Comparison of ENCODE assay signal across 8 cellular contexts in the genomic region with DNA sequence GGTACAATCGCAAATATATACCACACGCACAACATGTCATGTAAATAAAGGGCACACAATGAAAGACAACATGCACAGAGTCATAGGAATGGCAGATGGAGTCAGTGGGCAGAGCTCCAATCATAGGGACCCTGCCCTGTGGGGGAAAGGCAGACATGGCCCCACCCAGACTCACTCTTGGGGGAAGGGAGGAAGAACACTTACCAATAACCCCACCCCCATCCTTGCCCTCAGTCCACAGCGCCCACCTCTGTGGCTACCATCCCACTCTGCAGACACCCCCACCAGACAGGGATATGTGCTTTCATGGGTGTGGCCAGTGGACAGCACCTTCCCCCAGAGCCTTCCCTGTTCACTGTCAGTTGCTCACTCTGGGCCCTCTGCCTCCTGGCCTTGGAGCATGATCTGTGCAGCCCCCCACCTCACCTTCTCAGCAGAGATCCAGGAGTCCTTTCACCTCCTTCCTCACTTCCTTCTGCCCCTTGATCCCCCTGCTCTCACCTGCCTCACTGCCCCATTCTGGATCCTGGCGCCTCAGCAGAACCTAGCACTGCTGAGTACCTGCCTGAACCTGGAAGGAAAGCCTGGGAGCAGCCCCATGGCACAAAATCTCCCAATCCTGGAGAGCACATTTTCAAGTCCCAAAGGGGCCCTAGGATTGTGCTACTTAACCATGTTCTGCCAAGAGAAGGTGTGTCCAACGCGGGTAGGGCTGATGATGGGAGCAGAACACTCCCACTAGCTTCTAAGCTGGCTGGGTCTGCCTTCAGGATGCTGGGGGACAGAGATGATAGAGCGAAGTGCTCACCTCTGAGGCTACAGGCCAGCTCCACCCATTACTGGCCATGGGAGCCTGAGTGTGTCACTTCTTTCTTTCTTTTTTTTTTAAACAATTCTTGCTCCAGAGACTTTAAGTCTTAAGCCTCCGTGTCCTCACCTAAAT. TPM values are rescaled to one million over a fixed set of nuclear protein-coding genes. Genes with fewer than 3 reads are reported as not detected.
DNase-seq lines count a peak whose midpoint lies in the region; ATAC-seq, FAIRE-seq and TF ChIP-seq lines count a peak whose summit lies in the region.

No MANE protein-coding gene starts in this region.

- H3K4me3 Mint-ChIP-seq in T-helper 1 cell treated with Interleukin-12 subunit alpha and Interleukin-12 subunit beta and Interleukin-4 antibody, amounts not matched to agents 30 μg/mL and 1 μg/mL, for 36 hours: peak overlapping the region; percentile 97

- peaks cover 60% of the 10 kb centered on the region for H3K4me1 Mint-ChIP-seq in T-helper 1 cell treated with Interleukin-12 subunit alpha and Interleukin-12 subunit beta and Interleukin-4 antibody, amounts not matched to agents 30 μg/mL and 1 μg/mL, for 36 hours (ENCODE audit: low read depth)

- no peaks in the 10 kb centered on the region for H3K27me3 Mint-ChIP-seq in T-helper 1 cell treated with Interleukin-12 subunit alpha and Interleukin-12 subunit beta and Interleukin-4 antibody, amounts not matched to agents 30 μg/mL and 1 μg/mL, for 36 hours (ENCODE audit: low read depth)

- TF ChIP-seq CTCF in BE2C (IDR thresholded peaks at IDR 0.05; ENCODE audit: low read depth, low read length) (no peak), keratinocyte (optimal IDR thresholded peaks at IDR 0.05 in 1 of 3, IDR thresholded peaks at IDR 0.05 in 1 of 3, conservative IDR thresholded peaks at IDR 0.05 in 1 of 3; ENCODE audit: extremely low read depth in 1 of 3, insufficient read depth in 2 of 3, low read length in 3 of 3) (no peak)

- H4K20me1 ChIP-seq in keratinocyte (ENCODE audit: control insufficient read depth, extremely low read depth, insufficient read depth, low read length): no peaks in the 10 kb centered on the region

- no peak overlapping the region for H3K27ac ChIP-seq in keratinocyte (ENCODE audit: control insufficient read depth, insufficient read depth, low read length)

- H3K4me3 ChIP-seq in BE2C (ENCODE audit: low read depth, low read length) (peak overlapping the region; percentile 60), keratinocyte (ENCODE audit: control insufficient read depth in 2 of 3, extremely low read depth in 1 of 3, insufficient read depth in 2 of 3, low read depth in 1 of 3, low read length in 3 of 3) (no peak overlapping the region)

- no peak for FAIRE-seq in keratinocyte (lab: Jason Lieb, UNC)

- H3K36me3 ChIP-seq in BE2C (peaks cover 16% of the 10 kb centered on the region), keratinocyte (ENCODE audit: control insufficient read depth in 2 of 2, extremely low read depth in 1 of 2, insufficient read depth in 2 of 2, low read length in 2 of 2) (peaks cover 0 to 6% of the 10 kb centered on the region in 2 experiments)

- H2AFZ ChIP-seq in keratinocyte (ENCODE audit: control insufficient read depth, low read length): no peak overlapping the region

- no peaks in the 10 kb centered on the region for H3K27me3 ChIP-seq in BE2C
- H3K27me3 ChIP-seq in keratinocyte (ENCODE audit: control insufficient read depth, extremely low read depth, insufficient read depth, low read length): no peaks in the 10 kb centered on the region

- dilution Hi-C loops in keratinocyte (cut with MboI; ENCODE audit: extremely low pct_ligation_motif_present, low sequenced_read_pairs): no loop called here

- H3K9ac ChIP-seq in keratinocyte (ENCODE audit: control insufficient read depth, extremely low read depth, insufficient read depth, low read length): no peak overlapping the region

- H3K4me2 ChIP-seq in keratinocyte (ENCODE audit: control insufficient read depth, extremely low read depth, insufficient read depth, low read depth, low read length): peak overlapping the region; percentile 89

- peak overlapping the region; percentile 99 for H3K27ac Mint-ChIP-seq in T-helper 1 cell treated with Interleukin-12 subunit alpha and Interleukin-12 subunit beta and Interleukin-4 antibody, amounts not matched to agents 30 μg/mL and 1 μg/mL, for 36 hours

- H3K9me3 ChIP-seq in BE2C: no peaks in the 10 kb centered on the region
- H3K9me3 ChIP-seq in keratinocyte (ENCODE audit: control insufficient read depth, low read depth, low read length): no peaks in the 10 kb centered on the region

- H3K9me3 Mint-ChIP-seq in T-helper 1 cell treated with Interleukin-12 subunit alpha and Interleukin-12 subunit beta and Interleukin-4 antibody, amounts not matched to agents 30 μg/mL and 1 μg/mL, for 36 hours: no peaks in the 10 kb centered on the region

- peaks cover 37% of the 10 kb centered on the region for H3K36me3 Mint-ChIP-seq in T-helper 1 cell treated with Interleukin-12 subunit alpha and Interleukin-12 subunit beta and Interleukin-4 antibody, amounts not matched to agents 30 μg/mL and 1 μg/mL, for 36 hours (ENCODE audit: low read depth)

- peak; percentile 46 for TF ChIP-seq POLR2A in GM18505 (IDR thresholded peaks at IDR 0.05; ENCODE audit: borderline replicate concordance, extremely low read depth, insufficient read depth, insufficient read length)

- DNase-seq in BE2C (no peak), keratinocyte (ENCODE audit: low read depth, low spot score) (no peak), GF-D8 (lab: John Stamatoyannopoulos, UW) (no peak), LoVo (ENCODE audit: low spot score) (no peak)

- no peaks in the 10 kb centered on the region for H3K79me2 ChIP-seq in keratinocyte (ENCODE audit: control insufficient read depth, insufficient read depth, low read length)

- no peaks in the 10 kb centered on the region for H3K9me1 ChIP-seq in keratinocyte (ENCODE audit: control insufficient read depth, extremely low read depth, insufficient read depth, low read length)

- H3K4me1 ChIP-seq in BE2C (peaks cover 8% of the 10 kb centered on the region; the same call in 1 of the 2 replicates), keratinocyte (ENCODE audit: control insufficient read depth, extremely low read depth, insufficient read depth, low read length) (peaks cover 27% of the 10 kb centered on the region)

- no peak for ATAC-seq in GM18505 (IDR thresholded peaks at IDR 0.05; ENCODE audit: unreplicated experiment)
- ATAC-seq in GM19324 (IDR thresholded peaks at IDR 0.05; ENCODE audit: low FRiP score, unreplicated experiment): no peak
- ATAC-seq in HG03108 (IDR thresholded peaks at IDR 0.05; ENCODE audit: unreplicated experiment): no peak

RNA-seq across cellular contexts. Expression of gene PHF19, which starts 1.5 kb away (rescaled TPM):
- polyA plus RNA-seq in BE2C (2012; ENCODE audit: insufficient read depth, insufficient read length, low read depth): 49.6 TPM
- 7.3 to 31.4 TPM (median 11.7 TPM) in 3 replicates for polyA plus RNA-seq in keratinocyte
- 5.5 TPM for polyA plus RNA-seq in keratinocyte (2011; ENCODE audit: low read depth)
- polyA plus RNA-seq in keratinocyte (2011; cell fraction: cytosol; rRNA removed): 10.0 and 13.5 TPM in 2 replicates
- 8.5 and 9.0 TPM in 2 replicates for polyA plus RNA-seq in keratinocyte (2011; cell fraction: nucleus; rRNA removed)
- 4.6 and 24.5 TPM in 2 replicates for polyA plus RNA-seq in keratinocyte (2012; ENCODE audit: low replicate concordance)
- polyA minus RNA-seq in keratinocyte: 7.7 to 63.6 TPM (median 20.9 TPM) in 3 replicates
- polyA minus RNA-seq in keratinocyte (2011; cell fraction: cytosol; rRNA and poly(A)+ RNA removed): 18.2 TPM
- 4.7 and 5.7 TPM in 2 replicates for polyA minus RNA-seq in keratinocyte (2011; cell fraction: nucleus; rRNA and poly(A)+ RNA removed)

RNA-seq across cellular contexts. Expression of gene PSMD5, which starts 35.7 kb away (rescaled TPM):
- polyA plus RNA-seq in BE2C (2012; ENCODE audit: insufficient read depth, insufficient read length, low read depth): 92.1 TPM
- 39.4 to 55.2 TPM (median 41.6 TPM) in 3 replicates for polyA plus RNA-seq in keratinocyte
- 39.4 TPM for polyA plus RNA-seq in keratinocyte (2011; ENCODE audit: low read depth)
- polyA plus RNA-seq in keratinocyte (2011; cell fraction: cytosol; rRNA removed): 30.9 and 59.7 TPM in 2 replicates
- polyA plus RNA-seq in keratinocyte (2011; cell fraction: nucleus; rRNA removed): 35.6 and 44.6 TPM in 2 replicates
- 20.5 and 31.8 TPM in 2 replicates for polyA plus RNA-seq in keratinocyte (2012; ENCODE audit: low replicate concordance)
- 14.5 to 47.0 TPM (median 32.2 TPM) in 3 replicates for polyA minus RNA-seq in keratinocyte
- 74.6 TPM for polyA minus RNA-seq in keratinocyte (2011; cell fraction: cytosol; rRNA and poly(A)+ RNA removed)
- polyA minus RNA-seq in keratinocyte (2011; cell fraction: nucleus; rRNA and poly(A)+ RNA removed): 21.2 and 34.3 TPM in 2 replicates

RNA-seq across cellular contexts. Expression of gene TRAF1, which starts 48.1 kb away (rescaled TPM):
- 2.3 TPM for polyA plus RNA-seq in BE2C (2012; ENCODE audit: insufficient read depth, insufficient read length, low read depth)
- 0.71 to 2.5 TPM (median 1.2 TPM) in 3 replicates for polyA plus RNA-seq in keratinocyte
- 1.1 TPM for polyA plus RNA-seq in keratinocyte (2011; ENCODE audit: low read depth)
- 0.26 and 0.43 TPM in 2 replicates for polyA plus RNA-seq in keratinocyte (2011; cell fraction: cytosol; rRNA removed)
- 9.9 and 11.7 TPM in 2 replicates for polyA plus RNA-seq in keratinocyte (2011; cell fraction: nucleus; rRNA removed)
- 0.54 and 1.9 TPM in 2 replicates for polyA plus RNA-seq in keratinocyte (2012; ENCODE audit: low replicate concordance)
- 0.43 to 1.2 TPM (median 1.1 TPM) in 3 replicates for polyA minus RNA-seq in keratinocyte
- 0.58 TPM for polyA minus RNA-seq in keratinocyte (2011; cell fraction: cytosol; rRNA and poly(A)+ RNA removed)
- 1.3 and 2.0 TPM in 2 replicates for polyA minus RNA-seq in keratinocyte (2011; cell fraction: nucleus; rRNA and poly(A)+ RNA removed)
